15 cellular contexts compared by ENCODE assay signal in genomic region chr3:78887029-78887428, GRCh38.
A peak's percentile ranks its signal among the peaks of the same experiment; 100 is the strongest.
DNase-seq lines count a peak whose midpoint lies in the region; ATAC-seq, FAIRE-seq and TF ChIP-seq lines count a peak whose summit lies in the region.
"Had no signal": no experiment of that assay in that cellular context is flagged by ENCODE, and none has a peak within 500 bp of the region (broad histone marks: within the 10 kb centered on the region; RNA-seq: fewer than 3 reads in every experiment).

No MANE protein-coding gene starts in this region.

- H3K4me1 ChIP-seq in OCI-LY3 (ENCODE audit: low read length), result peaks cover 12% of the 10 kb centered on the region
- H3K4me1 ChIP-seq in testis, result no peaks in the 10 kb centered on the region

- H3K9me3 ChIP-seq in OCI-LY3 (ENCODE audit: insufficient read depth, low read length) (no peaks in the 10 kb centered on the region), testis (no peaks in the 10 kb centered on the region)
- H3K9me3 ChIP-seq: sigmoid colon had no signal

- H3K36me3 ChIP-seq in OCI-LY3 (replicated peaks; ENCODE audit: low read depth, low read length) (no peaks in the 10 kb centered on the region), testis (ENCODE audit: low read depth, missing control alignments) (no peaks in the 10 kb centered on the region)
- H3K36me3 ChIP-seq: sigmoid colon had no signal

- DNase-seq in ELR (ENCODE audit: low read depth) (peak; percentile 82), epithelial cell of prostate (ENCODE audit: low read depth, low spot score) (peak; percentile 12), non-pigmented ciliary epithelial cell (ENCODE audit: low read depth) (peak; percentile 74), ecto neural progenitor cell (ENCODE audit: low spot score) (no peak), testis (no peak), GM19239 (ENCODE audit: insufficient read length, low spot score) (no peak)
- DNase-seq: activated naive CD4-positive, alpha-beta T cell treated with Interleukin-2 at 50 U/mL for 16 hours; naive thymus-derived CD4-positive, alpha-beta T cell; NCI-H446; sigmoid colon had no signal

- TF ChIP-seq CTCF in OCI-LY3 (IDR thresholded peaks at IDR 0.05; ENCODE audit: low read depth, low read length) (no peak), testis (IDR thresholded peaks at IDR 0.05) (no peak)

- H3K27ac ChIP-seq in OCI-LY3 (ENCODE audit: low read length), result no peak overlapping the region
- H3K27ac ChIP-seq in epithelial cell of prostate, result peak overlapping the region; percentile 41
- H3K27ac ChIP-seq in testis, result no peak overlapping the region
- H3K27ac ChIP-seq: sigmoid colon had no signal

- H3K27me3 ChIP-seq in OCI-LY3 (ENCODE audit: low read depth, low read length) (no peaks in the 10 kb centered on the region), testis (no peaks in the 10 kb centered on the region)
- H3K27me3 ChIP-seq: sigmoid colon had no signal

- intact Hi-C loops in testis (cut with DNase I; ENCODE audit: low total_unique reads), result no loop called here

- H3K4me3 ChIP-seq in OCI-LY3 (ENCODE audit: low read length) (no peak overlapping the region), testis (no peak overlapping the region)
- H3K4me3 ChIP-seq: sigmoid colon had no signal

- FAIRE-seq in GM19239 (lab: Jason Lieb, UNC), result no peak
- FAIRE-seq: colon, frontal cortex, RCC 7860 had no signal

- no peak for TF ChIP-seq POLR2A in testis (IDR thresholded peaks at IDR 0.05)

- no peak overlapping the region for H3K9ac ChIP-seq in OCI-LY3 (ENCODE audit: low read length)

- H3K79me2 ChIP-seq in OCI-LY3 (ENCODE audit: low read length), result no peaks in the 10 kb centered on the region

- WGBS in testis, 2 donors, result 72 to 87% methylated on average over 1 of the region's 1 CpG

- H3K4me2 ChIP-seq in OCI-LY3 (ENCODE audit: low read length), result peak overlapping the region; percentile 57

- ATAC-seq in GM21423 (IDR thresholded peaks at IDR 0.05; ENCODE audit: unreplicated experiment), result no peak
- ATAC-seq: naive thymus-derived CD4-positive, alpha-beta T cell had no signal

- H4K20me1 ChIP-seq in OCI-LY3 (ENCODE audit: insufficient read depth, low read length), result no peaks in the 10 kb centered on the region

- peak overlapping the region; percentile 53 for H2AFZ ChIP-seq in OCI-LY3 (ENCODE audit: low read depth, low read length)

Comparison
In these comparisons a context has a peak if more than half of its experiments do, and no peak if none do; other contexts are left out.
1. DNase-seq: peak in ELR (single experiment), epithelial cell of prostate (single experiment) and non-pigmented ciliary epithelial cell (single experiment); none in ecto neural progenitor cell (single experiment), testis (single experiment) and GM19239 (single experiment).